Comparison of ENCODE assay signal across 8 cellular contexts in the genomic region with DNA sequence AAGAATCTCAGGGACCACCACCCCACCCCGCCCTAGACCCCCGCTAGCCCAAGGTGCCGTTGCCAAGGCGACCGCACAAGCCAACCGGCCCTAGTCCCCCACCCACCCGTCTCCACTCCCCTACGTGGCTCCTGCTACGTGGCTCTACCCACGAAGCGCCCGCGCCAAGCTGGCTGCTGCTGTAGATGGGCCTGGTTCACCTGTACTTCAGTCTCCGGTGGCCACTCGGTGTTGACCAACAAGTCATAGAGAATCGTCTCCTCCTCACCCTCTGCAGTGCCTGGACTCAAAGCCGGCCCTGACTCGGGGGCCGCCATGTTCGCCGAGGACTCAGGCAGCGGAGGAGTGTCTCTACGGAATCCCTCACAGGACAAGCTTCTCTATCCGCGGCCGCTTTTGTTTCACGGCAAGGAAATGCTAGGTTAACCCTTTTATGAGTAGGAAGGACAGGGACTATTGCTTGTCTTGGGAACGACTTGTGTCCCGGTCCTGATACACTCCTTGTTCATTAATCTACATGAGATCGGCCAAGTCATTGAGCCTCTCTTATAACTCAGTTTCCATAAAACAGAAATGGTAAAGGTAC. TPM values are rescaled to one million over a fixed set of nuclear protein-coding genes. Genes with fewer than 3 reads are reported as not detected.
DNase-seq lines count a peak whose midpoint lies in the region; ATAC-seq and TF ChIP-seq lines count a peak whose summit lies in the region.

NBAS (minus strand) TSS at position 347 of the 586 bp plus-strand sequence; CDS start at position 317, 30 bp downstream.

- peaks cover 36% of the 10 kb centered on the region for H3K4me1 Mint-ChIP-seq in activated naive CD8-positive, alpha-beta T cell treated with anti-CD3 and anti-CD28 coated beads, Interleukin-2, amount 50 U/mL, for 24 hours

- H3K9ac ChIP-seq in parathyroid adenoma = no peak within 1 kb of the TSS

- DNase-seq in GM12864 (ENCODE audit: low read depth) = peak; percentile 59
- peak; percentile 81 for DNase-seq in NCI-H1105 treated with DMSO at 0.1 percent for 48 hours (lab: John Stamatoyannopoulos, UW)
- peak; percentile 69 for DNase-seq in T follicular helper cell (ENCODE audit: low read depth)
- DNase-seq in activated naive CD8-positive, alpha-beta T cell treated with anti-CD3 and anti-CD28 coated beads, Interleukin-2, amount 50 U/mL, for 24 hours = peak; percentile 79
- peak; percentile 88 to 89 for DNase-seq in cardiac muscle cell (ENCODE audit: low read depth in 1 of 2, low spot score in 1 of 2)
- DNase-seq in tibial artery = peak; percentile 85 to 89

- peak; percentile 91 for ATAC-seq in HG02642 (IDR thresholded peaks at IDR 0.05; ENCODE audit: poor library complexity, unreplicated experiment)
- ATAC-seq in activated naive CD8-positive, alpha-beta T cell treated with anti-CD3 and anti-CD28 coated beads, Interleukin-2, amount 50 U/mL, for 24 hours = peak; percentile 86

- peak within 1 kb of the TSS; percentile 92 for H3K27ac Mint-ChIP-seq in activated naive CD8-positive, alpha-beta T cell treated with anti-CD3 and anti-CD28 coated beads, Interleukin-2, amount 50 U/mL, for 24 hours

- no peaks in the 10 kb centered on the region for H3K79me2 ChIP-seq in parathyroid adenoma

- H3K4me1 ChIP-seq in cardiac muscle cell (ENCODE audit: low read depth) (peaks cover 17% of the 10 kb centered on the region), parathyroid adenoma (no peaks in the 10 kb centered on the region), tibial artery (peaks cover 0 to 23% (median 18%) of the 10 kb centered on the region in 4 donors)

- H3K4me3 ChIP-seq in GM12864 (ENCODE audit: low read depth, low read length) (peak within 1 kb of the TSS; percentile 96), cardiac muscle cell (peak within 1 kb of the TSS; percentile 75), parathyroid adenoma (ENCODE audit: low read depth, low read length) (peak within 1 kb of the TSS; percentile 66), tibial artery (peak within 1 kb of the TSS; percentile 70 to 84)

- H3K9me3 Mint-ChIP-seq in activated naive CD8-positive, alpha-beta T cell treated with anti-CD3 and anti-CD28 coated beads, Interleukin-2, amount 50 U/mL, for 24 hours = no peaks in the 10 kb centered on the region

- intact Hi-C loops in tibial artery (cut with DNase I; ENCODE audit: low total_unique reads) = no loop called here

- H3K27me3 Mint-ChIP-seq in activated naive CD8-positive, alpha-beta T cell treated with anti-CD3 and anti-CD28 coated beads, Interleukin-2, amount 50 U/mL, for 24 hours = no peaks in the 10 kb centered on the region

- no peaks in the 10 kb centered on the region for H3K36me3 ChIP-seq in cardiac muscle cell
- no peaks in the 10 kb centered on the region for H3K36me3 ChIP-seq in parathyroid adenoma (ENCODE audit: control insufficient read depth, insufficient read depth, low read length)
- H3K36me3 ChIP-seq in tibial artery = no peaks in the 10 kb centered on the region

- no peaks in the 10 kb centered on the region for H3K36me3 Mint-ChIP-seq in activated naive CD8-positive, alpha-beta T cell treated with anti-CD3 and anti-CD28 coated beads, Interleukin-2, amount 50 U/mL, for 24 hours (ENCODE audit: low read depth)

- peak within 1 kb of the TSS; percentile 99 for H3K4me3 Mint-ChIP-seq in activated naive CD8-positive, alpha-beta T cell treated with anti-CD3 and anti-CD28 coated beads, Interleukin-2, amount 50 U/mL, for 24 hours

- peak within 1 kb of the TSS; percentile 97 for H2AFZ ChIP-seq in parathyroid adenoma

- H3K27ac ChIP-seq in cardiac muscle cell (peak within 1 kb of the TSS; percentile 88), parathyroid adenoma (peak within 1 kb of the TSS; percentile 75), tibial artery (peak within 1 kb of the TSS; percentile 77 to 80)

- H3K9me3 ChIP-seq in cardiac muscle cell (ENCODE audit: low read depth) = no peaks in the 10 kb centered on the region
- no peaks in the 10 kb centered on the region for H3K9me3 ChIP-seq in parathyroid adenoma (ENCODE audit: control insufficient read depth, low read length)
- H3K9me3 ChIP-seq in tibial artery = no peaks in the 10 kb centered on the region

- TF ChIP-seq CTCF in GM12864 (IDR thresholded peaks at IDR 0.05; ENCODE audit: low read depth, low read length, missing control alignments) = no peak
- TF ChIP-seq CTCF in cardiac muscle cell (IDR thresholded peaks at IDR 0.05; ENCODE audit: low read depth, low read length) = no peak
- TF ChIP-seq CTCF in parathyroid adenoma (IDR thresholded peaks at IDR 0.05) = no peak
- TF ChIP-seq CTCF in tibial artery (IDR thresholded peaks at IDR 0.05) = no peak

- H3K27me3 ChIP-seq in cardiac muscle cell (no peaks in the 10 kb centered on the region), parathyroid adenoma (ENCODE audit: control insufficient read depth, insufficient read depth, low read length) (no peaks in the 10 kb centered on the region), tibial artery (no peaks in the 10 kb centered on the region)

- peak within 1 kb of the TSS; percentile 93 for H3K4me2 ChIP-seq in parathyroid adenoma (ENCODE audit: low read length)

RNA-seq across cellular contexts. Expression of gene NBAS, which starts in this region (rescaled TPM):
- total RNA-seq in cardiac muscle cell = 55.4 and 74.8 TPM in 2 replicates
- polyA plus RNA-seq in cardiac muscle cell = 32.4 and 37.3 TPM in 2 replicates

Comparison
In these comparisons a context has a peak if more than half of its experiments do, and no peak if none do; other contexts are left out.
1. Peak in every context shown above with its lines: DNase-seq, ATAC-seq, H3K4me3 ChIP-seq and H3K27ac ChIP-seq.